15 cellular contexts compared by ENCODE assay signal in the genomic region with DNA sequence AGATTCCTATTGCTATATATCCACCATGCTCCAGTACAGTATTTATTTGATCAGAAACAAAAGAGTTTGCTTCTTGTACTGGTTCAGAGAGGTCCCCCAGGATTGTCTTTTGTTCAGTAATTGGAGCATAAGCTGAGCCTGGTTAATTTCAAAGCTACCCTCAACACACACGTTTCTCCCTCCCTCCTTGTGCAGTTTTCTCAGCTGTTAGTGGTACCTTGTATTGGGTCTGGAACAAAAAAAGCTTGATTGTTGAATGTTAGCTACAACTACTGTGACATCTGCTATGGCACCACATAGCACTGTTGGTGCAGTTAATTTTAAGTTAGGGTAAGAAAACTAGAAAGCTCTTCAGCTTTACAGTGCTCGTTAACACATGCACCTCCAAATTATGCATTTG. TPM values are rescaled to one million over a fixed set of nuclear protein-coding genes. Genes with fewer than 3 reads are reported as not detected.
DNase-seq lines count a peak whose midpoint lies in the region; ATAC-seq and TF ChIP-seq lines count a peak whose summit lies in the region.
"Had no signal": no experiment of that assay in that cellular context is flagged by ENCODE, and none has a peak within 500 bp of the region (broad histone marks: within the 10 kb centered on the region; RNA-seq: fewer than 3 reads in every experiment).

No MANE protein-coding gene starts in this region.

- TF ChIP-seq CTCF in brain (conservative IDR thresholded peaks at IDR 0.05) = no peak
- no peak for TF ChIP-seq CTCF in Calu3 (IDR thresholded peaks at IDR 0.05; ENCODE audit: unreplicated experiment)

- H3K27ac Mint-ChIP-seq in brain = peak overlapping the region in 4 of 5 experiments; percentile 56 to 83 (median 69)
- H3K27ac Mint-ChIP-seq in stimulated activated effector memory CD8-positive, alpha-beta T cell treated with anti-CD3 and anti-CD28 coated beads, Interleukin-12 subunit alpha, Interleukin-12 subunit beta, amount 100 ng/mL, for 72 hours = peak overlapping the region; percentile 60
- H3K27ac Mint-ChIP-seq in Calu3 (ENCODE audit: unreplicated experiment) = no peak overlapping the region

- CTCF ChIA-PET in Calu3 (lab: Charles Lee) = no interaction called here

- H3K4me3 Mint-ChIP-seq in brain (peak overlapping the region in 3 of 5 experiments; percentile 3 to 59 (median 21)), Calu3 (ENCODE audit: low read depth, unreplicated experiment) (no peak overlapping the region)
- no peak overlapping the region for H3K4me3 Mint-ChIP-seq in stimulated activated effector memory CD8-positive, alpha-beta T cell treated with anti-CD3 and anti-CD28 coated beads, Interleukin-12 subunit alpha, Interleukin-12 subunit beta, amount 100 ng/mL, for 72 hours

- H3K4me1 Mint-ChIP-seq in brain = peaks cover 96% of the 10 kb centered on the region
- H3K4me1 Mint-ChIP-seq in stimulated activated effector memory CD8-positive, alpha-beta T cell treated with anti-CD3 and anti-CD28 coated beads, Interleukin-12 subunit alpha, Interleukin-12 subunit beta, amount 100 ng/mL, for 72 hours = peaks cover 45% of the 10 kb centered on the region
- H3K4me1 Mint-ChIP-seq in Calu3 (ENCODE audit: low read depth, unreplicated experiment) = peaks cover 10% of the 10 kb centered on the region

- no peaks in the 10 kb centered on the region for H3K36me3 Mint-ChIP-seq in brain
- H3K36me3 Mint-ChIP-seq in stimulated activated effector memory CD8-positive, alpha-beta T cell treated with anti-CD3 and anti-CD28 coated beads, Interleukin-12 subunit alpha, Interleukin-12 subunit beta, amount 100 ng/mL, for 72 hours = no peaks in the 10 kb centered on the region
- no peaks in the 10 kb centered on the region for H3K36me3 Mint-ChIP-seq in Calu3 (ENCODE audit: insufficient read depth, unreplicated experiment)

- H3K9me3 Mint-ChIP-seq in brain = no peaks in the 10 kb centered on the region
- no peaks in the 10 kb centered on the region for H3K9me3 Mint-ChIP-seq in stimulated activated effector memory CD8-positive, alpha-beta T cell treated with anti-CD3 and anti-CD28 coated beads, Interleukin-12 subunit alpha, Interleukin-12 subunit beta, amount 100 ng/mL, for 72 hours
- no peaks in the 10 kb centered on the region for H3K9me3 Mint-ChIP-seq in Calu3 (ENCODE audit: low read depth, unreplicated experiment)

- DNase-seq in NCI-H748 (lab: John Stamatoyannopoulos, UW; ENCODE audit: unreplicated experiment) (peak; percentile 7), NCI-H748 treated with DMSO at 0.1 percent for 48 hours (lab: John Stamatoyannopoulos, UW) (no peak), NCI-H146 treated with DMSO at 0.1 percent for 48 hours (lab: John Stamatoyannopoulos, UW; ENCODE audit: unreplicated experiment) (peak; percentile 2), DMS153 treated with DMSO at 0.1 percent for 48 hours (lab: John Stamatoyannopoulos, UW; ENCODE audit: unreplicated experiment) (no peak), Calu3 (no peak), hypothalamus (lab: John Stamatoyannopoulos, UW) (no peak)
- DNase-seq in stimulated activated effector memory CD8-positive, alpha-beta T cell treated with anti-CD3 and anti-CD28 coated beads, Interleukin-12 subunit alpha, Interleukin-12 subunit beta, amount 100 ng/mL, for 72 hours (ENCODE audit: low spot score in 2 of 2) = no peak
- DNase-seq: DMS 273 treated with DMSO at 0.1 percent for 48 hours, H7, NCI-H1092 treated with DMSO at 0.1 percent for 48 hours, NCI-H187 treated with DMSO at 0.1 percent for 48 hours, NCI-H446, NCI-H774 had no signal

- H3K27me3 Mint-ChIP-seq in brain (no peaks in the 10 kb centered on the region), Calu3 (ENCODE audit: unreplicated experiment) (no peaks in the 10 kb centered on the region)

- no peak for ATAC-seq in stimulated activated effector memory CD8-positive, alpha-beta T cell treated with anti-CD3 and anti-CD28 coated beads, Interleukin-12 subunit alpha, Interleukin-12 subunit beta, amount 100 ng/mL, for 72 hours
- ATAC-seq: HepG2 had no signal

- no TSS peak for BruUV-seq in Calu3 (replicated peaks; lab: Mats Ljungman, UMichigan)

- intact Hi-C loops in Calu3 (cut with micrococcal nuclease; ENCODE audit: unreplicated experiment) = loop anchor here (10.0 kb wide), 1 partner anchor 265 kb away; no protein-coding TSS in a partner anchor

RNA-seq across cellular contexts. Expression of a gene that starts 50.0 kb away (rescaled TPM):
- 79.2 TPM for polyA plus RNA-seq in brain (ENCODE audit: insufficient read depth, low read depth, low replicate concordance)
- total RNA-seq in Calu3 (2022) = 120 and 123 TPM in 2 replicates

Comparison
In these comparisons a context has a peak if more than half of its experiments do, and no peak if none do; other contexts are left out.
1. DNase-seq: peak in NCI-H748 (single experiment) and NCI-H146 treated with DMSO at 0.1 percent for 48 hours (single experiment); none in NCI-H748 treated with DMSO at 0.1 percent for 48 hours (single experiment), stimulated activated effector memory CD8-positive, alpha-beta T cell treated with anti-CD3 and anti-CD28 coated beads, Interleukin-12 subunit alpha, Interleukin-12 subunit beta, amount 100 ng/mL, for 72 hours (0 of 2), DMS153 treated with DMSO at 0.1 percent for 48 hours (single experiment), Calu3 (single experiment) and hypothalamus (0 of 51).
2. H3K4me3 Mint-ChIP-seq: peak in brain (3 of 5); none in stimulated activated effector memory CD8-positive, alpha-beta T cell treated with anti-CD3 and anti-CD28 coated beads, Interleukin-12 subunit alpha, Interleukin-12 subunit beta, amount 100 ng/mL, for 72 hours (single experiment) and Calu3 (single experiment).